In the genomic region with DNA sequence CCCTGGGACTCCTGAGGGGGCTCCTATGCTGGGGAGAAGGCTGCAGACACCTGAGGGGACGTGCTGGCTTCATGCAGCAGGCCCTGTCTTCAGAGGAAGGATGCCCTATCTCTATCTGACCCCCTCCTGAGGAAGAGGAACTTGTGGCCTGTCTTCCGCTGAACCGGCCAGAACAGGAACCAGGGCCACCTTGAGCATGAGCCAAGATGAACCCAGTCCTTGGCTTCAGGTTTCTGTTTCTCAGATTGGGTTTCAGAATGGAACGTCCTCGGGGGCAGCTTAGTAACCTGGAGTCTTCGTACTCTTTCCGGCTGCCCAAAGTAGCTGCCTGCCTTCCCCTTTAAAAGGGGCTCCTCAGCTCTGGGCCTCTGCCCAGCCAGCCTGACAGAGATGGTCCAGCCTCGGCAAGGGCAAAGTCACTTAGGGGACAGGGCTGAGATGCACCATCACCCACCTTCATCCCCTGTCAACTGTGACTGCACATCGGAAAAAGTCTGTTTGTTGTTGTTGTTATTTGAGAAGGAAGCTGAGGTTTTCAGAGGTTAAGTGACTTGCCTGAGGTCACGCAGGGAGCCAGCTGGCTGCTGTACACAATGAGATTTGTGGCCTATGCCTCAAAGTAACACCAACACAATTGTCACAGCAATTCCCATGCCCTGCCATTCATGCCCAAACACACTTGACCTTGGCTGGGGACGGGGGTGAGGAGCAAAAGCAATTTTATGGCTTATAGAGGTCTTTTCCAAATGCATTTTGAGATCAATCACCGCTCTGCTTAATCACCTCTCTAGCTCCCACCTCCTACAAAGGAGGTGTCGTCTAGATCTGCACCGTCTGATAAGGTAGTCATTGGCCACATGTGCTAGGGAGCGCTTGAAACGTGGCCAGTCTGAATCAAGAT, we compare ENCODE assay signal across 9 cellular contexts.
DNase-seq lines count a peak whose midpoint lies in the region; ATAC-seq and TF ChIP-seq lines count a peak whose summit lies in the region.
"Had no signal": no experiment of that assay in that cellular context is flagged by ENCODE, and none has a peak within 500 bp of the region (broad histone marks: within the 10 kb centered on the region; RNA-seq: fewer than 3 reads in every experiment).

No MANE protein-coding gene starts in this region.

- no peaks in the 10 kb centered on the region for H4K20me1 ChIP-seq in BLaER1

- peak; percentile 76 for DNase-seq in SIG-M5 treated with dmso at 0.1 percent for 504 hours (lab: John Stamatoyannopoulos, UW; ENCODE audit: unreplicated experiment)
- peak; percentile 66 for DNase-seq in choroid plexus epithelial cell (ENCODE audit: low read depth)
- DNase-seq in stimulated activated CD4-positive, alpha-beta T cell treated with anti-CD3 and anti-CD28 coated beads, Interleukin-4, amount 100 ng/mL, for 24 hours: peak; percentile 52
- no peak for DNase-seq in NCI-H128 (lab: John Stamatoyannopoulos, UW; ENCODE audit: unreplicated experiment)
- DNase-seq in SHP77 (lab: John Stamatoyannopoulos, UW): no peak

- H3K9me3 ChIP-seq in BLaER1: no peaks in the 10 kb centered on the region
- H3K9me3 ChIP-seq: body of pancreas had no signal

- no peaks in the 10 kb centered on the region for H3K27me3 ChIP-seq in BLaER1
- H3K27me3 ChIP-seq: body of pancreas had no signal

- peak overlapping the region; percentile 91 for H3K4me2 ChIP-seq in BLaER1

- no peak for TF ChIP-seq CTCF in choroid plexus epithelial cell (conservative IDR thresholded peaks at IDR 0.05; ENCODE audit: low read depth, low read length)

- H3K9ac ChIP-seq in BLaER1: peak overlapping the region; percentile 73

- peak; percentile 48 for ATAC-seq in GM19043 (IDR thresholded peaks at IDR 0.05; ENCODE audit: low read depth, unreplicated experiment)
- peak; percentile 46 for ATAC-seq in HG03095 (IDR thresholded peaks at IDR 0.05; ENCODE audit: unreplicated experiment)
- ATAC-seq: body of pancreas had no signal

- H3K36me3 ChIP-seq in BLaER1: no peaks in the 10 kb centered on the region

- H3K4me3 ChIP-seq in BLaER1: 0 out of 2 replicates have a peak overlapping the region, but pooled peaks have one; percentile 19
- H3K4me3 ChIP-seq in choroid plexus epithelial cell (ENCODE audit: low read depth, low read length): no peak overlapping the region
- H3K4me3 ChIP-seq: body of pancreas had no signal

- H3K27ac ChIP-seq in BLaER1: peak overlapping the region; percentile 88
- H3K27ac ChIP-seq: body of pancreas had no signal

- peaks cover 100% of the 10 kb centered on the region for H3K4me1 ChIP-seq in BLaER1

Comparison
In these comparisons a context has a peak if more than half of its experiments do, and no peak if none do; other contexts are left out.
1. DNase-seq: peak in SIG-M5 treated with dmso at 0.1 percent for 504 hours (single experiment), choroid plexus epithelial cell (single experiment) and stimulated activated CD4-positive, alpha-beta T cell treated with anti-CD3 and anti-CD28 coated beads, Interleukin-4, amount 100 ng/mL, for 24 hours (single experiment); none in NCI-H128 (single experiment) and SHP77 (0 of 2).